In genomic region chr11:130123414-130124040, GRCh38 we compare ENCODE assay signal across 14 cellular contexts. TPM values are rescaled to one million over a fixed set of nuclear protein-coding genes. Genes with fewer than 3 reads are reported as not detected.
DNase-seq lines count a peak whose midpoint lies in the region; ATAC-seq and TF ChIP-seq lines count a peak whose summit lies in the region.
"Had no signal": no experiment of that assay in that cellular context is flagged by ENCODE, and none has a peak within 500 bp of the region (broad histone marks: within the 10 kb centered on the region; RNA-seq: fewer than 3 reads in every experiment).

No MANE protein-coding gene starts in this region.

- peak overlapping the region; percentile 49 for H3K27ac Mint-ChIP-seq in MCF 10A (ENCODE audit: low read depth, unreplicated experiment)
- H3K27ac Mint-ChIP-seq: activated T-cell treated with anti-CD3 and anti-CD28 coated beads, Interleukin-2, amount 50 U/mL, for 24 hours; CD4-positive, alpha-beta memory T cell; GM23338 had no signal

- no peak overlapping the region for H4K8ac ChIP-seq in IMR-90 (ENCODE audit: low read depth in 2 of 2, low read length in 2 of 2)

- H2BK20ac ChIP-seq in IMR-90 (ENCODE audit: low read depth, low read length), result no peak overlapping the region

- H3K18ac ChIP-seq in IMR-90 (ENCODE audit: low read depth, low read length), result no peak overlapping the region

- CTCF ChIA-PET in IMR-90 (lab: Yijun Ruan, JAX), result interaction anchor here (1.8 kb wide), 1 partner anchor 9 kb away, joined by 5 read pairs; no protein-coding TSS in a partner anchor
- CTCF ChIA-PET in MCF 10A (lab: Yijun Ruan, JAX), result interaction anchor here (0.5 to 2.9 kb wide), 16 partner anchors 9 to 338 kb away, joined by 3 to 12 read pairs (median 3); partner anchors contain the start of gene PRDM10

- H3K14ac ChIP-seq in IMR-90 (replicated peaks; ENCODE audit: low read depth, low read length), result no peak overlapping the region

- H3K4me3 ChIP-seq in IMR-90 (ENCODE audit: insufficient read depth, low read depth, low read length) (no peak overlapping the region), liver (ENCODE audit: low read depth in 1 of 3, low read length in 3 of 3) (no peak overlapping the region), thoracic aorta (no peak overlapping the region), dorsolateral prefrontal cortex (no peak overlapping the region)
- H3K4me3 ChIP-seq: GM23338 had no signal

- no TSS peak for BruUV-seq in IMR-90 (replicated peaks; lab: Mats Ljungman, UMichigan)
- BruUV-seq in MCF 10A (replicated peaks; lab: Mats Ljungman, UMichigan), result no TSS peak

- TF ChIP-seq POLR2A in IMR-90 (IDR thresholded peaks at IDR 0.05; ENCODE audit: low read depth, low read length), result no peak

- H4K20me1 ChIP-seq in IMR-90 (ENCODE audit: insufficient read depth, low read length), result peaks cover 18% of the 10 kb centered on the region

- intact Hi-C loops in IMR-90 (cut with micrococcal nuclease) (loop anchor here (2.0 to 5.0 kb wide), 2 partner anchors 21 to 621 kb away; no protein-coding TSS in a partner anchor), MCF 10A (cut with micrococcal nuclease) (loop anchor here (1.0 to 2.0 kb wide), 3 partner anchors 53 to 339 kb away; no protein-coding TSS in a partner anchor), dorsolateral prefrontal cortex (cut with DNase I) (no loop called here)

- H3K36me3 ChIP-seq in IMR-90 (ENCODE audit: control insufficient read depth, insufficient read depth, low read length) (peaks cover 39% of the 10 kb centered on the region), liver (ENCODE audit: control insufficient read depth in 4 of 4, insufficient read depth in 3 of 4, low read depth in 1 of 4, low read length in 3 of 4) (peaks cover 3 to 28% (median 22%) of the 10 kb centered on the region in 4 donors), thoracic aorta (peaks cover 19% of the 10 kb centered on the region)

- H2BK5ac ChIP-seq in IMR-90 (ENCODE audit: low read depth, low read length, poor library complexity, severe bottlenecking), result no peak overlapping the region

- H2BK120ac ChIP-seq in IMR-90 (ENCODE audit: low read depth, low read length), result no peak overlapping the region

- peak overlapping the region; percentile 63; the same call in 1 of the 2 replicates for H2AK5ac ChIP-seq in IMR-90 (ENCODE audit: low read depth, low read length)

- H3K9me1 ChIP-seq in IMR-90 (ENCODE audit: insufficient read depth, low read length), result peaks cover 12% of the 10 kb centered on the region

- H3K36me3 Mint-ChIP-seq in MCF 10A (ENCODE audit: insufficient read depth, unreplicated experiment), result peaks cover 50% of the 10 kb centered on the region

- in situ Hi-C loops in IMR-90 (cut with MboI; ENCODE audit: low sequenced_read_pairs), result no loop called here

- H3K23ac ChIP-seq in IMR-90 (ENCODE audit: low read depth, low read length), result no peak overlapping the region

- TF ChIP-seq CTCF in IMR-90 (conservative IDR thresholded peaks at IDR 0.05; ENCODE audit: low read depth, low read length) (no peak), MCF 10A (IDR thresholded peaks at IDR 0.05; ENCODE audit: unreplicated experiment) (no peak), liver (IDR thresholded peaks at IDR 0.05; ENCODE audit: low read depth, low read length, missing input control) (no peak), thoracic aorta (IDR thresholded peaks at IDR 0.05) (no peak), dorsolateral prefrontal cortex (IDR thresholded peaks at IDR 0.05 in 54 of 56, conservative IDR thresholded peaks at IDR 0.05 in 2 of 56; ENCODE audit: low read depth in 1 of 56, partially characterized antibody in 56 of 56) (no peak)

- H3K9me3 ChIP-seq in IMR-90 (ENCODE audit: control insufficient read depth, insufficient read depth, low read length) (no peaks in the 10 kb centered on the region), liver (ENCODE audit: control insufficient read depth in 4 of 4, low read length in 3 of 4) (no peaks in the 10 kb centered on the region), thoracic aorta (no peaks in the 10 kb centered on the region)

- no peak overlapping the region for H2AK9ac ChIP-seq in IMR-90 (replicated peaks; ENCODE audit: low read depth, low read length, poor library complexity)

- no peak overlapping the region for H2AFZ ChIP-seq in IMR-90 (replicated peaks; ENCODE audit: low read length, poor library complexity)
- H2AFZ ChIP-seq: GM23338 had no signal

- no peak overlapping the region for H4K5ac ChIP-seq in IMR-90 (ENCODE audit: low read depth, low read length)

- H3K27ac ChIP-seq in IMR-90 (ENCODE audit: insufficient read depth, low read length) (peak overlapping the region; percentile 13; the same call in 1 of the 2 replicates), liver (ENCODE audit: low read depth in 1 of 2, low read length in 2 of 2) (peak overlapping the region; percentile 70 to 74), thoracic aorta (peak overlapping the region; percentile 70 to 75), dorsolateral prefrontal cortex (peak overlapping the region in 20 of 59 donors; percentile 2 to 80 (median 49))

- H3K27me3 Mint-ChIP-seq in MCF 10A (ENCODE audit: insufficient read depth, unreplicated experiment), result no peaks in the 10 kb centered on the region
- H3K27me3 Mint-ChIP-seq: CD4-positive, alpha-beta memory T cell had no signal

- peaks cover 4 to 32% of the 10 kb centered on the region in 2 experiments; a peak in 2 of 4 replicates for H3K79me1 ChIP-seq in IMR-90 (ENCODE audit: low read depth in 1 of 2, low read length in 2 of 2)

- no peak for TF ChIP-seq RAD21 in IMR-90 (IDR thresholded peaks at IDR 0.05; ENCODE audit: low read length)
- no peak for TF ChIP-seq RAD21 in liver (IDR thresholded peaks at IDR 0.05)

- POLR2A ChIA-PET in IMR-90 (lab: Charles Lee; ENCODE audit: unreplicated experiment) (no interaction called here), MCF 10A (lab: Yijun Ruan, JAX) (interaction anchor here (0.5 to 8.4 kb wide), 19 partner anchors 8 to 270 kb away, joined by 3 to 79 read pairs (median 5); partner anchors contain the start of genes APLP2 and PRDM10)

- 94% methylated on average over 16 of the region's 32 CpGs; no CpG with 5 or more reads in 1 of the 2 experiments for WGBS in IMR-90 (ENCODE audit: extremely low coverage in 2 of 2, insufficient read length in 1 of 2), 2 experiments
- 96% methylated on average over 32 of the region's 32 CpGs for WGBS in liver

- H2BK15ac ChIP-seq in IMR-90 (ENCODE audit: low read depth, low read length), result no peak overlapping the region

- dilution Hi-C loops in IMR-90 (cut with HindIII; ENCODE audit: low sequenced_read_pairs, unreplicated experiment), result no loop called here

- H3K4me1 ChIP-seq in IMR-90 (ENCODE audit: control insufficient read depth, insufficient read depth, low read length) (peaks cover 5% of the 10 kb centered on the region), liver (ENCODE audit: control insufficient read depth in 4 of 4, insufficient read depth in 4 of 4, low read length in 3 of 4) (peaks cover 16 to 35% (median 23%) of the 10 kb centered on the region in 4 donors), thoracic aorta (ENCODE audit: control insufficient read depth in 1 of 2, low read depth in 2 of 2) (peaks cover 21 to 40% of the 10 kb centered on the region in 2 donors)

- H3K56ac ChIP-seq in IMR-90 (ENCODE audit: extremely low read depth, insufficient read depth, low read length), result no peak overlapping the region

- DNase-seq in IMR-90 (no peak), MCF 10A (ENCODE audit: unreplicated experiment) (no peak), thoracic aorta (ENCODE audit: low spot score) (no peak), dorsolateral prefrontal cortex (no peak), SK-N-DZ (ENCODE audit: low spot score) (no peak), hepatic stellate cell (ENCODE audit: low spot score) (no peak)
- no peak for DNase-seq in activated T-cell treated with anti-CD3 and anti-CD28 coated beads, Interleukin-2, amount 50 U/mL, for 48 hours
- DNase-seq: activated T-cell treated with anti-CD3 and anti-CD28 coated beads, Interleukin-2, amount 50 U/mL, for 24 hours; CD4-positive, alpha-beta memory T cell; NCI-H2081; stimulated activated CD4-positive, alpha-beta T cell treated with anti-CD3 and anti-CD28 coated beads, Interleukin-4, amount 100 ng/mL, for 24 hours; stimulated activated naive CD4-positive, alpha-beta T cell had no signal

- H3K27me3 ChIP-seq in IMR-90 (ENCODE audit: control insufficient read depth, insufficient read depth, low read length) (no peaks in the 10 kb centered on the region; the same call in none of the 2 replicates), liver (ENCODE audit: control insufficient read depth in 4 of 4, insufficient read depth in 4 of 4, low read length in 3 of 4) (no peaks in the 10 kb centered on the region), thoracic aorta (replicated peaks; ENCODE audit: insufficient read depth) (no peaks in the 10 kb centered on the region), dorsolateral prefrontal cortex (no peaks in the 10 kb centered on the region)

- no peaks in the 10 kb centered on the region for H3K9me3 Mint-ChIP-seq in MCF 10A (ENCODE audit: unreplicated experiment)
- H3K9me3 Mint-ChIP-seq: activated T-cell treated with anti-CD3 and anti-CD28 coated beads, Interleukin-2, amount 50 U/mL, for 24 hours; GM23338 had no signal

- no peak for ATAC-seq in IMR-90 (ENCODE audit: low read depth)
- ATAC-seq in thoracic aorta (ENCODE audit: insufficient number of reproducible peaks, low FRiP score, low read depth), result no peak
- ATAC-seq: GM23338 had no signal

- no peak overlapping the region; the same call in 1 of the 2 replicates for H3K4ac ChIP-seq in IMR-90 (ENCODE audit: low read depth, low read length)

- H3K4me2 ChIP-seq in IMR-90 (ENCODE audit: low read depth, low read length), result no peak overlapping the region
- H3K4me2 ChIP-seq: GM23338 had no signal

- H3K4me3 Mint-ChIP-seq in MCF 10A (ENCODE audit: unreplicated experiment), result peak overlapping the region; percentile 30
- H3K4me3 Mint-ChIP-seq: activated T-cell treated with anti-CD3 and anti-CD28 coated beads, Interleukin-2, amount 50 U/mL, for 24 hours; CD4-positive, alpha-beta memory T cell; GM23338 had no signal

- H3K9ac ChIP-seq in IMR-90 (ENCODE audit: low read depth, low read length) (no peak overlapping the region), liver (ENCODE audit: low read depth in 1 of 2, low read length in 2 of 2) (no peak overlapping the region)

- H3K4me1 Mint-ChIP-seq in MCF 10A (ENCODE audit: insufficient read depth, unreplicated experiment), result peaks cover 28% of the 10 kb centered on the region

- peak overlapping the region; percentile 17; the same call in 1 of the 2 replicates for H4K91ac ChIP-seq in IMR-90 (ENCODE audit: insufficient read depth, low read depth, low read length)

RNA-seq across cellular contexts. Expression of gene ST14, which starts 36.1 kb away (rescaled TPM):
- total RNA-seq in IMR-90 (2012; rRNA removed) (not detected in 2 replicates), MCF 10A (2022) (24.8 and 27.2 TPM in 2 replicates), liver (1 to 10 TPM; 2.8 to 5.9 TPM), thoracic aorta (1 to 10 TPM; 4.9 to 6.9 TPM), dorsolateral prefrontal cortex (1 to 10 TPM in 104 of 120 experiments, under 1 TPM in 16; 0.36 to 8.6 (median 1.7) TPM)
- polyA plus RNA-seq in IMR-90 (2012; rRNA removed) (not detected in 2 replicates), liver (1 to 10 TPM; 4.0 to 5.0 TPM)
- polyA plus RNA-seq in IMR-90 (2012; cell fraction: cytosol; rRNA removed), result not detected in 2 replicates
- polyA plus RNA-seq in IMR-90 (2012; cell fraction: nucleus; rRNA removed; ENCODE audit: low replicate concordance), result not detected in 2 replicates
- polyA plus RNA-seq in SK-N-DZ (2014; cell fraction: cytosol; rRNA removed), result not detected in 2 replicates
- 0.42 TPM in 1 of 2 replicates, not detected in the other for polyA plus RNA-seq in SK-N-DZ (2014; cell fraction: nucleus; rRNA removed)

RNA-seq across cellular contexts. Expression of gene APLP2, which starts 53.8 kb away (rescaled TPM):
- total RNA-seq in IMR-90 (2012; rRNA removed) (127 and 134 TPM in 2 replicates), MCF 10A (2022) (317 and 368 TPM in 2 replicates), liver (100 to 1,000 TPM; 190 to 337 TPM), thoracic aorta (100 to 1,000 TPM; 493 to 557 TPM), dorsolateral prefrontal cortex (100 to 1,000 TPM; 165 to 404 (median 324) TPM)
- polyA plus RNA-seq in IMR-90 (2012; rRNA removed) (210 and 235 TPM in 2 replicates), liver (100 to 1,000 TPM; 227 to 238 TPM)
- 149 and 158 TPM in 2 replicates for polyA plus RNA-seq in IMR-90 (2012; cell fraction: cytosol; rRNA removed)
- polyA plus RNA-seq in IMR-90 (2012; cell fraction: nucleus; rRNA removed; ENCODE audit: low replicate concordance), result 87.7 and 134 TPM in 2 replicates
- polyA plus RNA-seq in SK-N-DZ (2014; cell fraction: cytosol; rRNA removed), result 113 and 122 TPM in 2 replicates
- 120 and 142 TPM in 2 replicates for polyA plus RNA-seq in SK-N-DZ (2014; cell fraction: nucleus; rRNA removed)

Comparison
In these comparisons a context has a peak if more than half of its experiments do, and no peak if none do; other contexts are left out.
1. intact Hi-C loops: an anchor here in IMR-90 (2.0 to 5.0 kb wide) and MCF 10A (1.0 to 2.0 kb wide); none called in dorsolateral prefrontal cortex.